ENCODE assay signal across 3 cellular contexts in genomic region chr7:112316803-112317202, GRCh38.
DNase-seq lines count a peak whose midpoint lies in the region; ATAC-seq, FAIRE-seq and TF ChIP-seq lines count a peak whose summit lies in the region.
"Not testable (repeated sequence)": the region's sequence is repeated elsewhere in the genome, so short reads cannot be mapped to it uniquely, and the experiment has no call there.

No MANE protein-coding gene starts in this region.

- peak overlapping the region; percentile 18 for H3K27ac Mint-ChIP-seq in activated CD4-positive, alpha-beta memory T cell treated with anti-CD3 and anti-CD28 coated beads for 36 hours

- H3K36me3 Mint-ChIP-seq in activated CD4-positive, alpha-beta memory T cell treated with anti-CD3 and anti-CD28 coated beads for 36 hours: peaks cover 52% of the 10 kb centered on the region

- H3K9me1 ChIP-seq in K562 (ENCODE audit: control insufficient read depth, insufficient read depth, low read length): not testable (repeated sequence)

- 71% methylated on average over 2 of the region's 2 CpGs for WGBS in K562 (ENCODE audit: insufficient coverage, low coverage, missing lambda C conversion rate)

- not testable (repeated sequence) for H3K27ac ChIP-seq in HEK293 (ENCODE audit: extremely low read depth, low read depth, low read length); K562 (ENCODE audit: extremely low read depth, low read depth, low read length)

- TF ChIP-seq CTCF in HEK293 (tag by site-specific recombination; IDR thresholded peaks at IDR 0.05); K562 (IDR thresholded peaks at IDR 0.05 in 2 of 3, conservative IDR thresholded peaks at IDR 0.05 in 1 of 3; ENCODE audit: insufficient read depth in 2 of 3, low read depth in 1 of 3, low read length in 3 of 3): not testable (repeated sequence)

- not testable (repeated sequence) for H3K4me2 ChIP-seq in K562 (ENCODE audit: insufficient read depth, low read length)

- not testable (repeated sequence) for TF ChIP-seq RAD21 in K562 (CRISPR knock-in tag; conservative IDR thresholded peaks at IDR 0.05 in 1 of 2, IDR thresholded peaks at IDR 0.05 in 1 of 2)

- BruUV-seq in K562 (replicated peaks; lab: Mats Ljungman, UMichigan): not testable (repeated sequence)

- not testable (repeated sequence) for TF ChIP-seq EP300 in K562 (IDR thresholded peaks at IDR 0.05; ENCODE audit: low read length)

- POLR2A ChIA-PET in HEK293 (lab: Yijun Ruan, JAX); activated CD4-positive, alpha-beta memory T cell treated with anti-CD3 and anti-CD28 coated beads for 36 hours (lab: Charles Lee); K562 (lab: Yijun Ruan, JAX): not testable (repeated sequence)

- not testable (repeated sequence) for H3K4me3 ChIP-seq in HEK293 (ENCODE audit: low read depth, low read length); K562

- not testable (repeated sequence) for H3K36me3 ChIP-seq in HEK293 (ENCODE audit: control insufficient read depth in 2 of 2, insufficient read depth in 1 of 2, low read length in 2 of 2); K562 (ENCODE audit: control insufficient read depth, insufficient read depth, low read length)

- peaks cover 13% of the 10 kb centered on the region for H3K9me3 Mint-ChIP-seq in activated CD4-positive, alpha-beta memory T cell treated with anti-CD3 and anti-CD28 coated beads for 36 hours

- not testable (repeated sequence) for H3K4me1 Mint-ChIP-seq in activated CD4-positive, alpha-beta memory T cell treated with anti-CD3 and anti-CD28 coated beads for 36 hours (ENCODE audit: low read depth)

- not testable (repeated sequence) for DNase-seq in activated CD4-positive, alpha-beta memory T cell treated with anti-CD3 and anti-CD28 coated beads for 36 hours; K562 (ENCODE audit: extremely low read depth in 1 of 4, low spot score in 3 of 4)

- H4K20me1 ChIP-seq in K562 (replicated peaks; ENCODE audit: control insufficient read depth, insufficient read depth, low read length): not testable (repeated sequence)

- FAIRE-seq in K562 (lab: Jason Lieb, UNC): not testable (repeated sequence)

- H3K27me3 ChIP-seq in K562 (ENCODE audit: control insufficient read depth in 2 of 2, insufficient read depth in 2 of 2, low read length in 2 of 2): not testable (repeated sequence)

- not testable (repeated sequence) for H3K79me2 ChIP-seq in K562 (ENCODE audit: control insufficient read depth, insufficient read depth, low read length)

- not testable (repeated sequence) for H3K27me3 Mint-ChIP-seq in activated CD4-positive, alpha-beta memory T cell treated with anti-CD3 and anti-CD28 coated beads for 36 hours

- not testable (repeated sequence) for H3K9me3 ChIP-seq in HEK293 (ENCODE audit: control insufficient read depth, insufficient read depth, low read depth, low read length); K562 (replicated peaks; ENCODE audit: control insufficient read depth, insufficient read depth, low read depth, low read length)

- CTCF ChIA-PET in HEK293 (lab: Yijun Ruan, JAX); activated CD4-positive, alpha-beta memory T cell treated with anti-CD3 and anti-CD28 coated beads for 36 hours (lab: Charles Lee); K562 (lab: Yijun Ruan, JAX; ENCODE audit: low intra/inter-chr PET ratio): not testable (repeated sequence)

- intact Hi-C loops in activated CD4-positive, alpha-beta memory T cell treated with anti-CD3 and anti-CD28 coated beads for 36 hours (cut with micrococcal nuclease); K562 (cut with micrococcal nuclease): not testable (repeated sequence)

- in situ Hi-C loops in K562 (cut with MboI): not testable (repeated sequence)

- H2AFZ ChIP-seq in K562 (ENCODE audit: low read depth, low read length): not testable (repeated sequence)

- H3K9ac ChIP-seq in K562 (ENCODE audit: insufficient read depth in 1 of 2, low read depth in 2 of 2, low read length in 2 of 2): not testable (repeated sequence)

- not testable (repeated sequence) for ATAC-seq in K562

- TF ChIP-seq POLR2A in K562 (conservative IDR thresholded peaks at IDR 0.05): not testable (repeated sequence)

- not testable (repeated sequence) for H3K4me3 Mint-ChIP-seq in activated CD4-positive, alpha-beta memory T cell treated with anti-CD3 and anti-CD28 coated beads for 36 hours

- H3K4me1 ChIP-seq in HEK293 (ENCODE audit: control insufficient read depth, insufficient read depth, low read length); K562 (replicated peaks in 1 of 2; ENCODE audit: control insufficient read depth in 2 of 2, insufficient read depth in 2 of 2, low read length in 2 of 2): not testable (repeated sequence)

TF ChIP-seq in HEK293, 187 proteins besides CTCF, POLR2A, EP300 and RAD21:
- 0 out of 2 replicates have a peak, but pooled peaks have one; percentile 28 for TF ChIP-seq ZNF580 (tag by site-specific recombination; IDR thresholded peaks at IDR 0.05)
- TF ChIP-seq ZNF146 (tag by site-specific recombination; IDR thresholded peaks at IDR 0.05): peak; percentile 71

TF ChIP-seq in K562, 482 proteins besides CTCF, POLR2A, EP300 and RAD21:
- peak; percentile 66 for TF ChIP-seq ZNF146 (CRISPR knock-in tag; IDR thresholded peaks at IDR 0.05; ENCODE audit: unreplicated experiment)
